Comparison of ENCODE assay signal across 36 cellular contexts in genomic region chr22:22218302-22218701, GRCh38. TPM values are rescaled to one million over a fixed set of nuclear protein-coding genes. Genes with fewer than 3 reads are reported as not detected.
"Had no signal": no experiment of that assay in that cellular context is flagged by ENCODE, and none has a peak within 500 bp of the region (broad histone marks: within the 10 kb centered on the region; RNA-seq: fewer than 3 reads in every experiment).

No MANE protein-coding gene starts in this region.

- H3K4me1 ChIP-seq: esophagus muscularis mucosa, foreskin keratinocyte, gastroesophageal sphincter, heart right ventricle, left lung, psoas muscle, sigmoid colon, suprapubic skin, transverse colon, upper lobe of right lung, uterus had no signal

- ATAC-seq: foreskin keratinocyte; gastroesophageal sphincter; heart right ventricle; left cardiac atrium; left lung; naive thymus-derived CD8-positive, alpha-beta T cell; psoas muscle; right cardiac atrium; stimulated activated naive CD8-positive, alpha-beta T cell treated with anti-CD3 and anti-CD28 coated beads, Interleukin-15, amount 100 ng/mL, for 72 hours; upper lobe of right lung had no signal

- H3K9me3 ChIP-seq: esophagus muscularis mucosa, gastroesophageal sphincter, heart right ventricle, left lung, ovary, psoas muscle, sigmoid colon, spleen, suprapubic skin, transverse colon, upper lobe of right lung, uterus had no signal

- H3K36me3 ChIP-seq: esophagus muscularis mucosa, gastroesophageal sphincter, heart right ventricle, left lung, ovary, sigmoid colon, spleen, suprapubic skin, transverse colon, upper lobe of right lung, uterus had no signal

- H3K4me3 ChIP-seq: coronary artery, esophagus muscularis mucosa, gastroesophageal sphincter, heart right ventricle, left lung, ovary, psoas muscle, sigmoid colon, skin epidermis, spleen, suprapubic skin, transverse colon, upper lobe of right lung, uterus had no signal

- H3K9me3 Mint-ChIP-seq: naive thymus-derived CD8-positive, alpha-beta T cell; nephron progenitor cell; stimulated activated naive CD8-positive, alpha-beta T cell treated with anti-CD3 and anti-CD28 coated beads, Interleukin-15, amount 100 ng/mL, for 72 hours had no signal

- H3K27me3 Mint-ChIP-seq: naive thymus-derived CD8-positive, alpha-beta T cell; stimulated activated naive CD8-positive, alpha-beta T cell treated with anti-CD3 and anti-CD28 coated beads, Interleukin-15, amount 100 ng/mL, for 72 hours had no signal

- H3K27ac ChIP-seq: coronary artery, esophagus muscularis mucosa, foreskin keratinocyte, gastroesophageal sphincter, heart right ventricle, left lung, ovary, psoas muscle, sigmoid colon, skin epidermis, spleen, suprapubic skin, transverse colon, upper lobe of right lung, uterus had no signal

- H3K27ac Mint-ChIP-seq: naive thymus-derived CD8-positive, alpha-beta T cell; nephron progenitor cell; stimulated activated naive CD8-positive, alpha-beta T cell treated with anti-CD3 and anti-CD28 coated beads, Interleukin-15, amount 100 ng/mL, for 72 hours had no signal

- H3K4me1 Mint-ChIP-seq: nephron progenitor cell had no signal

- H3K27me3 ChIP-seq: foreskin keratinocyte, gastroesophageal sphincter, left lung, ovary, sigmoid colon, spleen, suprapubic skin, transverse colon, upper lobe of right lung, uterus had no signal

- DNase-seq: dermis blood vessel endothelial cell; effector memory CD4-positive, alpha-beta T cell; foreskin keratinocyte; glutamatergic neuron; heart right ventricle; hippocampal formation; left cardiac atrium; left lung; mammary epithelial cell; naive thymus-derived CD8-positive, alpha-beta T cell; nephron progenitor cell; nucleus accumbens; ovary; posterior cingulate gyrus; psoas muscle; right cardiac atrium; sigmoid colon; spleen; stimulated activated CD8-positive, alpha-beta memory T cell treated with anti-CD3 and anti-CD28 coated beads, Interleukin-4, amount 100 ng/mL, for 48 hours; stimulated activated naive CD4-positive, alpha-beta T cell; stimulated activated naive CD8-positive, alpha-beta T cell treated with anti-CD3 and anti-CD28 coated beads, Interleukin-15, amount 100 ng/mL, for 72 hours; transverse colon; upper lobe of right lung; uterus had no signal

- H3K4me3 Mint-ChIP-seq: naive thymus-derived CD8-positive, alpha-beta T cell; nephron progenitor cell; stimulated activated naive CD8-positive, alpha-beta T cell treated with anti-CD3 and anti-CD28 coated beads, Interleukin-15, amount 100 ng/mL, for 72 hours had no signal

RNA-seq across cellular contexts. Expression of gene VPREB1, which starts 26.3 kb away (rescaled TPM):
- total RNA-seq: dermis blood vessel endothelial cell; endothelial cell of umbilical vein; epithelial cell of proximal tubule; esophagus muscularis mucosa; fibroblast of lung; foreskin keratinocyte; gastroesophageal sphincter; heart right ventricle; kidney epithelial cell; left cardiac atrium; left lung; lower leg skin; mammary epithelial cell; mononuclear cell; naive thymus-derived CD8-positive, alpha-beta T cell; ovary; psoas muscle; renal cortical epithelial cell; right cardiac atrium; sigmoid colon; spleen; suprapubic skin; transverse colon; upper lobe of right lung had no signal
- polyA plus RNA-seq: endothelial cell of umbilical vein; fibroblast of lung; foreskin keratinocyte; heart right ventricle; mammary epithelial cell; naive thymus-derived CD8-positive, alpha-beta T cell; ovary; psoas muscle; right cardiac atrium had no signal
